Comparison of ENCODE assay signal across 13 cellular contexts in genomic region chr4:169136330-169136729, GRCh38.
"Had no signal": no experiment of that assay in that cellular context is flagged by ENCODE, and none has a peak within 500 bp of the region (broad histone marks: within the 10 kb centered on the region; RNA-seq: fewer than 3 reads in every experiment).

No MANE protein-coding gene starts in this region.

- H3K36me3 Mint-ChIP-seq: immature natural killer cell had no signal

- H3K27ac Mint-ChIP-seq: activated B cell treated with CpG ODN at 0.5 μM for 24 hours; activated CD4-positive, alpha-beta T cell treated with anti-CD3 and anti-CD28 coated beads, Interleukin-2, amount 10 ng/mL, durations not matched to agents 24 days and 14 days; activated T-helper 1 cell treated with anti-CD3 and anti-CD28 coated beads, Interleukin-12 subunit alpha, Interleukin-12 subunit beta, Interleukin-2, Interleukin-4 antibody, amounts not matched to agents 30 ng/mL and 10 ng/mL and 1 ng/mL, durations not matched to agents 14 hours and 24 hours and 36 hours; immature natural killer cell; stimulated activated naive CD8-positive, alpha-beta T cell treated with anti-CD3 and anti-CD28 coated beads, Interleukin-15, amount 100 ng/mL, for 72 hours; T-helper 1 cell treated with Interleukin-12 subunit alpha and Interleukin-12 subunit beta and Interleukin-4 antibody, amounts not matched to agents 30 μg/mL and 1 μg/mL, for 36 hours; type B pancreatic cell had no signal

- ATAC-seq: left lobe of liver; stimulated activated naive CD8-positive, alpha-beta T cell treated with anti-CD3 and anti-CD28 coated beads, Interleukin-15, amount 100 ng/mL, for 72 hours had no signal

- H3K4me3 ChIP-seq: esophagus squamous epithelium had no signal

- H3K27ac ChIP-seq: esophagus squamous epithelium had no signal

- H3K27me3 Mint-ChIP-seq: activated B cell treated with CpG ODN at 0.5 μM for 24 hours; stimulated activated naive CD8-positive, alpha-beta T cell treated with anti-CD3 and anti-CD28 coated beads, Interleukin-15, amount 100 ng/mL, for 72 hours; type B pancreatic cell had no signal

- H3K4me1 Mint-ChIP-seq: activated B cell treated with CpG ODN at 0.5 μM for 24 hours; activated CD4-positive, alpha-beta T cell treated with anti-CD3 and anti-CD28 coated beads, Interleukin-2, amount 10 ng/mL, durations not matched to agents 24 days and 14 days; immature natural killer cell; stimulated activated naive CD8-positive, alpha-beta T cell treated with anti-CD3 and anti-CD28 coated beads, Interleukin-15, amount 100 ng/mL, for 72 hours had no signal

- H3K27me3 ChIP-seq: esophagus squamous epithelium had no signal

- H3K4me3 Mint-ChIP-seq: activated B cell treated with CpG ODN at 0.5 μM for 24 hours; activated CD4-positive, alpha-beta T cell treated with anti-CD3 and anti-CD28 coated beads, Interleukin-2, amount 10 ng/mL, durations not matched to agents 24 days and 14 days; activated T-helper 1 cell treated with anti-CD3 and anti-CD28 coated beads, Interleukin-12 subunit alpha, Interleukin-12 subunit beta, Interleukin-2, Interleukin-4 antibody, amounts not matched to agents 30 ng/mL and 10 ng/mL and 1 ng/mL, durations not matched to agents 14 hours and 24 hours and 36 hours; immature natural killer cell; stimulated activated naive CD8-positive, alpha-beta T cell treated with anti-CD3 and anti-CD28 coated beads, Interleukin-15, amount 100 ng/mL, for 72 hours; T-helper 1 cell treated with Interleukin-12 subunit alpha and Interleukin-12 subunit beta and Interleukin-4 antibody, amounts not matched to agents 30 μg/mL and 1 μg/mL, for 36 hours had no signal

- H3K9me3 Mint-ChIP-seq: activated B cell treated with CpG ODN at 0.5 μM for 24 hours; activated CD4-positive, alpha-beta T cell treated with anti-CD3 and anti-CD28 coated beads, Interleukin-2, amount 10 ng/mL, durations not matched to agents 24 days and 14 days; activated T-helper 1 cell treated with anti-CD3 and anti-CD28 coated beads, Interleukin-12 subunit alpha, Interleukin-12 subunit beta, Interleukin-2, Interleukin-4 antibody, amounts not matched to agents 30 ng/mL and 10 ng/mL and 1 ng/mL, durations not matched to agents 14 hours and 24 hours and 36 hours; immature natural killer cell; stimulated activated naive CD8-positive, alpha-beta T cell treated with anti-CD3 and anti-CD28 coated beads, Interleukin-15, amount 100 ng/mL, for 72 hours; T-helper 1 cell treated with Interleukin-12 subunit alpha and Interleukin-12 subunit beta and Interleukin-4 antibody, amounts not matched to agents 30 μg/mL and 1 μg/mL, for 36 hours; type B pancreatic cell had no signal

- H3K9me3 ChIP-seq: esophagus squamous epithelium had no signal

- DNase-seq: activated B cell treated with CpG ODN at 0.5 μM for 24 hours; activated CD4-positive, alpha-beta T cell treated with anti-CD3 and anti-CD28 coated beads, Interleukin-2, amount 10 ng/mL, durations not matched to agents 24 days and 14 days; activated naive CD4-positive, alpha-beta T cell treated with Interleukin-2 at 50 U/mL for 16 hours; esophagus squamous epithelium; foreskin fibroblast; immature natural killer cell; retina; stimulated activated CD4-positive, alpha-beta T cell treated with anti-CD3 and anti-CD28 coated beads, Interleukin-4, amount 100 ng/mL, for 1 hour; stimulated activated naive CD8-positive, alpha-beta T cell treated with anti-CD3 and anti-CD28 coated beads, Interleukin-15, amount 100 ng/mL, for 72 hours had no signal
